ENCODE assay signal across 8 cellular contexts in the genomic region with DNA sequence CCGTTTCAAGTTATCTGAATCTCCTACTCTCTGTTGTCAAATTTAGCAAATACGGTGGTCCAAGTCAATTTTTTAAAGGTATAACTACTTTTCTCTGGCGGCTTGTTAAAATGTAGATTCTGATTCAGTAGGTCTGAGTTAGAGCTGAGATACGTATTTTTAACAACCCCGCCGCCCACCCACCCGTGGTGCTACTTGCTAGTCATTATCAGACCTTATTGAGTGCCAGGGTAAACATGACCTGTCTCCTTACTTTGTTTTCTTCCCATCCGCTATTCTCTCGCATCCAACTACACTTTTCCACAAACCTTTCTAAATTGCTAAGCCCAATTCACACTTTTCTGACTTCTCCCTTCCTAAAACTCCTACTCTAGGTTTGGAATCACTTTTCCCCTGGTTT. TPM values are rescaled to one million over a fixed set of nuclear protein-coding genes. Genes with fewer than 3 reads are reported as not detected.
A peak's percentile ranks its signal among the peaks of the same experiment; 100 is the strongest.
DNase-seq lines count a peak whose midpoint lies in the region; ATAC-seq and TF ChIP-seq lines count a peak whose summit lies in the region.

No MANE protein-coding gene starts in this region.

- CTCF ChIA-PET in activated CD8-positive, alpha-beta T cell treated with anti-CD3 and anti-CD28 coated beads, Interleukin-2, amount 10 ng/mL, durations not matched to agents 7 days and 5 days (lab: Charles Lee) = interaction anchor here (1.5 to 1.6 kb wide), 2 partner anchors 8 to 29 kb away, joined by 4 to 9 read pairs; partner anchors contain the start of gene IFT74

- H3K9me3 Mint-ChIP-seq in activated CD8-positive, alpha-beta T cell treated with anti-CD3 and anti-CD28 coated beads, Interleukin-2, amount 10 ng/mL, durations not matched to agents 7 days and 5 days (ENCODE audit: insufficient read depth) = no peaks in the 10 kb centered on the region
- H3K9me3 Mint-ChIP-seq in glutamatergic neuron (ENCODE audit: unreplicated experiment) = peaks cover 10% of the 10 kb centered on the region

- ATAC-seq in activated CD8-positive, alpha-beta T cell treated with anti-CD3 and anti-CD28 coated beads, Interleukin-2, amount 10 ng/mL, durations not matched to agents 7 days and 5 days = no peak
- ATAC-seq in HG03196 (IDR thresholded peaks at IDR 0.05; ENCODE audit: unreplicated experiment) = no peak

- H3K27me3 Mint-ChIP-seq in activated CD8-positive, alpha-beta T cell treated with anti-CD3 and anti-CD28 coated beads, Interleukin-2, amount 10 ng/mL, durations not matched to agents 7 days and 5 days (ENCODE audit: low read depth) = no peaks in the 10 kb centered on the region
- H3K27me3 Mint-ChIP-seq in glutamatergic neuron (ENCODE audit: unreplicated experiment) = peaks cover 1% of the 10 kb centered on the region

- peak; percentile 11 for DNase-seq in NCI-H345 (lab: John Stamatoyannopoulos, UW)
- no peak for DNase-seq in NCI-H345 treated with DMSO at 0.1 percent for 48 hours (lab: John Stamatoyannopoulos, UW; ENCODE audit: unreplicated experiment)
- peak; percentile 33 for DNase-seq in activated CD8-positive, alpha-beta T cell treated with anti-CD3 and anti-CD28 coated beads, Interleukin-2, amount 10 ng/mL, durations not matched to agents 7 days and 5 days
- no peak for DNase-seq in glutamatergic neuron
- DNase-seq in stimulated activated CD4-positive, alpha-beta T cell treated with anti-CD3 and anti-CD28 coated beads, Interleukin-2, amount 100 ng/mL, for 48 hours = peak; percentile 15 to 24
- DNase-seq in midbrain (lab: John Stamatoyannopoulos, UW) = no peak
- DNase-seq in NK-92 (lab: John Stamatoyannopoulos, UW; ENCODE audit: unreplicated experiment) = no peak

- peaks cover 17% of the 10 kb centered on the region for H3K36me3 Mint-ChIP-seq in activated CD8-positive, alpha-beta T cell treated with anti-CD3 and anti-CD28 coated beads, Interleukin-2, amount 10 ng/mL, durations not matched to agents 7 days and 5 days (ENCODE audit: low read depth)
- no peaks in the 10 kb centered on the region for H3K36me3 Mint-ChIP-seq in glutamatergic neuron (ENCODE audit: unreplicated experiment)

- no peak for TF ChIP-seq CTCF in glutamatergic neuron (IDR thresholded peaks at IDR 0.05; ENCODE audit: partially characterized antibody, unreplicated experiment)

- POLR2A ChIA-PET in activated CD8-positive, alpha-beta T cell treated with anti-CD3 and anti-CD28 coated beads, Interleukin-2, amount 10 ng/mL, durations not matched to agents 7 days and 5 days (lab: Charles Lee) = interaction anchor here (0.6 to 2.3 kb wide), 7 partner anchors 8 to 625 kb away, joined by 4 to 36 read pairs (median 5); partner anchors contain the start of genes C9orf72, CAAP1 and IFT74

- H3K4me1 Mint-ChIP-seq in activated CD8-positive, alpha-beta T cell treated with anti-CD3 and anti-CD28 coated beads, Interleukin-2, amount 10 ng/mL, durations not matched to agents 7 days and 5 days (ENCODE audit: low read depth) = peaks cover 41% of the 10 kb centered on the region
- peaks cover 11% of the 10 kb centered on the region for H3K4me1 Mint-ChIP-seq in glutamatergic neuron (ENCODE audit: low read depth, unreplicated experiment)

- peak overlapping the region; percentile 96 for H3K4me3 Mint-ChIP-seq in activated CD8-positive, alpha-beta T cell treated with anti-CD3 and anti-CD28 coated beads, Interleukin-2, amount 10 ng/mL, durations not matched to agents 7 days and 5 days
- H3K4me3 Mint-ChIP-seq in glutamatergic neuron (ENCODE audit: unreplicated experiment) = peak overlapping the region; percentile 90

- H3K27ac Mint-ChIP-seq in activated CD8-positive, alpha-beta T cell treated with anti-CD3 and anti-CD28 coated beads, Interleukin-2, amount 10 ng/mL, durations not matched to agents 7 days and 5 days = peak overlapping the region; percentile 100
- H3K27ac Mint-ChIP-seq in glutamatergic neuron (ENCODE audit: unreplicated experiment) = peak overlapping the region; percentile 99

RNA-seq across cellular contexts. Expression of gene PLAA, which starts 0.7 kb away (rescaled TPM):
- 10 to 100 TPM; 30.5 to 35.2 TPM for total RNA-seq in activated CD8-positive, alpha-beta T cell treated with anti-CD3 and anti-CD28 coated beads, Interleukin-2, amount 10 ng/mL, durations not matched to agents 7 days and 5 days
- total RNA-seq in glutamatergic neuron (ENCODE audit: unreplicated experiment) = 53.4 TPM

RNA-seq across cellular contexts. Expression of gene IFT74, which starts 8.5 kb away (rescaled TPM):
- 1 to 10 TPM; 5.7 to 6.5 TPM for total RNA-seq in activated CD8-positive, alpha-beta T cell treated with anti-CD3 and anti-CD28 coated beads, Interleukin-2, amount 10 ng/mL, durations not matched to agents 7 days and 5 days
- 6.0 TPM for total RNA-seq in glutamatergic neuron (ENCODE audit: unreplicated experiment)

RNA-seq across cellular contexts. Expression of gene CAAP1, which starts 55.1 kb away (rescaled TPM):
- total RNA-seq in activated CD8-positive, alpha-beta T cell treated with anti-CD3 and anti-CD28 coated beads, Interleukin-2, amount 10 ng/mL, durations not matched to agents 7 days and 5 days = 10 to 100 TPM; 20.8 to 20.9 TPM
- 14.3 TPM for total RNA-seq in glutamatergic neuron (ENCODE audit: unreplicated experiment)

RNA-seq across cellular contexts. Expression of gene LRRC19, which starts 57.7 kb away (rescaled TPM):
- total RNA-seq in activated CD8-positive, alpha-beta T cell treated with anti-CD3 and anti-CD28 coated beads, Interleukin-2, amount 10 ng/mL, durations not matched to agents 7 days and 5 days = not detected
- not detected for total RNA-seq in glutamatergic neuron (ENCODE audit: unreplicated experiment)

Comparison
In these comparisons a context has a peak if more than half of its experiments do, and no peak if none do; other contexts are left out.
1. DNase-seq: peak in NCI-H345 (single experiment), activated CD8-positive, alpha-beta T cell treated with anti-CD3 and anti-CD28 coated beads, Interleukin-2, amount 10 ng/mL, durations not matched to agents 7 days and 5 days (single experiment) and stimulated activated CD4-positive, alpha-beta T cell treated with anti-CD3 and anti-CD28 coated beads, Interleukin-2, amount 100 ng/mL, for 48 hours (2 of 2); none in NCI-H345 treated with DMSO at 0.1 percent for 48 hours (single experiment), glutamatergic neuron (single experiment), midbrain (single experiment) and NK-92 (single experiment).